In the genomic region with DNA sequence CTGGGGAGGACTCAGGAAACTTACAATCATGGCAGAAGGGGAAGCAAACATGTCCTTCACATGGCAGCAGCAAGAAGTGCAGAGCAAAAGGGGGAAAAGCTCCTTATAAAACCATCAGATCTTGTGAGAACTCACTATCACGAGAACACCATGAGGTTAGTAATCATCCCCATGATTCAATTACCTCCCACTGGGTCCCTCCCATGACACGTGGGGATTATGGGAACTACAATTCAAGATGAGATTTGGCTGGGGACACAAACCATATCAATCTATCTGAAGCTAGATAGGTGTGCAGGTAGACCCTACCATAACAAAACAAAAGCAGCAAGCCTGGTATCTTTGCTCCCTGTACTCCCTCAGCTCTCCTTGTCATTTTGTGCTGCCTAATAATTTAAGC, we compare ENCODE assay signal across 18 cellular contexts. TPM values are rescaled to one million over a fixed set of nuclear protein-coding genes. Genes with fewer than 3 reads are reported as not detected.
DNase-seq lines count a peak whose midpoint lies in the region; ATAC-seq and TF ChIP-seq lines count a peak whose summit lies in the region.
"Not testable (repeated sequence)": the region's sequence is repeated elsewhere in the genome, so short reads cannot be mapped to it uniquely, and the experiment has no call there.
"Had no signal": no experiment of that assay in that cellular context is flagged by ENCODE, and none has a peak within 500 bp of the region (broad histone marks: within the 10 kb centered on the region; RNA-seq: fewer than 3 reads in every experiment).

No MANE protein-coding gene starts in this region.

- not testable (repeated sequence) for H3K56ac ChIP-seq in mesendoderm (ENCODE audit: low read length)

- not testable (repeated sequence) for H2BK5ac ChIP-seq in mesendoderm (ENCODE audit: low read length)

- not testable (repeated sequence) for H3K9ac ChIP-seq in endodermal cell (ENCODE audit: extremely low read depth, low read length, poor library complexity, severe bottlenecking); mesendoderm (ENCODE audit: low read length)

- not testable (repeated sequence) for H3K79me1 ChIP-seq in mesendoderm (ENCODE audit: low read length)

- WGBS in endodermal cell (ENCODE audit: insufficient coverage in 1 of 2, insufficient read length in 1 of 2), 2 experiments, result 28 to 56% methylated on average over 1 to 2 of the region's 2 CpGs
- no CpG with 5 or more reads among the region's 2 CpGs for WGBS in mesendoderm (ENCODE audit: extremely low coverage, insufficient coverage, low lambda C conversion rate)

- not testable (repeated sequence) for H3K4me3 ChIP-seq in endodermal cell (ENCODE audit: low read length); mesendoderm (ENCODE audit: low read length); neutrophil (ENCODE audit: low read depth in 1 of 2, low read length in 1 of 2)

- H3K9me3 Mint-ChIP-seq in activated CD4-positive, alpha-beta T cell treated with anti-CD3 and anti-CD28 coated beads for 36 hours (ENCODE audit: low read depth); activated naive CD4-positive, alpha-beta T cell treated with anti-CD3 and anti-CD28 coated beads for 36 hours; endodermal cell: not testable (repeated sequence)

- H3K4me1 ChIP-seq in endodermal cell (ENCODE audit: control insufficient read depth, insufficient read depth, low read length) (peaks cover 26% of the 10 kb centered on the region), neutrophil (ENCODE audit: control insufficient read depth in 1 of 2, insufficient read depth in 1 of 2, low read depth in 1 of 2, low read length in 1 of 2) (peaks cover 41 to 51% of the 10 kb centered on the region in 2 experiments)
- H3K4me1 ChIP-seq in mesendoderm (ENCODE audit: control insufficient read depth, low read depth, low read length), result not testable (repeated sequence)

- H3K79me2 ChIP-seq in mesendoderm (ENCODE audit: control insufficient read depth, insufficient read depth, low read length), result not testable (repeated sequence)

- peak overlapping the region; percentile 66 for H3K27ac Mint-ChIP-seq in activated CD4-positive, alpha-beta T cell treated with anti-CD3 and anti-CD28 coated beads for 36 hours
- H3K27ac Mint-ChIP-seq in activated naive CD4-positive, alpha-beta T cell treated with anti-CD3 and anti-CD28 coated beads for 36 hours, result peak overlapping the region; percentile 65
- not testable (repeated sequence) for H3K27ac Mint-ChIP-seq in endodermal cell

- H3K27me3 ChIP-seq in endodermal cell (ENCODE audit: control insufficient read depth, insufficient read depth, low read length, poor library complexity, severe bottlenecking), result peaks cover 31% of the 10 kb centered on the region
- H3K27me3 ChIP-seq in mesendoderm (ENCODE audit: insufficient read depth, low read length, poor library complexity); neutrophil: not testable (repeated sequence)

- H2BK15ac ChIP-seq in mesendoderm (replicated peaks; ENCODE audit: low read depth), result not testable (repeated sequence)

- H3K4ac ChIP-seq in mesendoderm (ENCODE audit: low read depth, low read length), result not testable (repeated sequence)

- not testable (repeated sequence) for H3K18ac ChIP-seq in mesendoderm (ENCODE audit: low read length)

- DNase-seq in CD1c-positive myeloid dendritic cell (ENCODE audit: extremely low spot score), result peak; percentile 64
- DNase-seq in SK-MEL-5 (ENCODE audit: low read depth, low spot score), result peak; percentile 68
- DNase-seq in activated CD4-positive, alpha-beta T cell treated with anti-CD3 and anti-CD28 coated beads for 36 hours; activated naive CD4-positive, alpha-beta T cell treated with anti-CD3 and anti-CD28 coated beads for 36 hours: not testable (repeated sequence)
- peak; percentile 67 for DNase-seq in endodermal cell
- peak; percentile 40 for DNase-seq in mesendoderm

- H3K23ac ChIP-seq in mesendoderm (ENCODE audit: low read length), result not testable (repeated sequence)

- H3K4me2 ChIP-seq in mesendoderm (ENCODE audit: low read length), result not testable (repeated sequence)

- intact Hi-C loops in activated CD4-positive, alpha-beta T cell treated with anti-CD3 and anti-CD28 coated beads for 36 hours (cut with DNase I, micrococcal nuclease); activated naive CD4-positive, alpha-beta T cell treated with anti-CD3 and anti-CD28 coated beads for 36 hours (cut with micrococcal nuclease): not testable (repeated sequence)

- H3K4me1 Mint-ChIP-seq in activated CD4-positive, alpha-beta T cell treated with anti-CD3 and anti-CD28 coated beads for 36 hours; activated naive CD4-positive, alpha-beta T cell treated with anti-CD3 and anti-CD28 coated beads for 36 hours (ENCODE audit: low read depth): not testable (repeated sequence)
- H3K4me1 Mint-ChIP-seq in endodermal cell, result peaks cover 64% of the 10 kb centered on the region

- CTCF ChIA-PET in activated CD4-positive, alpha-beta T cell treated with anti-CD3 and anti-CD28 coated beads for 36 hours (lab: Charles Lee), result interaction anchor here (0.6 to 10.5 kb wide), 5 partner anchors 19 to 335 kb away, joined by 3 to 98 read pairs (median 5); no protein-coding TSS in a partner anchor
- CTCF ChIA-PET in activated naive CD4-positive, alpha-beta T cell treated with anti-CD3 and anti-CD28 coated beads for 36 hours (lab: Charles Lee), result interaction anchor here (1.3 to 2.1 kb wide), 2 partner anchors 19 to 51 kb away, joined by 3 to 14 read pairs; no protein-coding TSS in a partner anchor

- H2BK120ac ChIP-seq in mesendoderm (ENCODE audit: low read depth, low read length), result not testable (repeated sequence)

- H3K27me3 Mint-ChIP-seq in activated CD4-positive, alpha-beta T cell treated with anti-CD3 and anti-CD28 coated beads for 36 hours; activated naive CD4-positive, alpha-beta T cell treated with anti-CD3 and anti-CD28 coated beads for 36 hours (ENCODE audit: low read depth); endodermal cell (ENCODE audit: insufficient read depth): not testable (repeated sequence)

- H4K5ac ChIP-seq in mesendoderm (ENCODE audit: low read length), result not testable (repeated sequence)

- H3K27ac ChIP-seq in endodermal cell (ENCODE audit: low read depth, low read length); mesendoderm (ENCODE audit: low read depth, low read length): not testable (repeated sequence)
- peak overlapping the region; percentile 83 for H3K27ac ChIP-seq in neutrophil

- POLR2A ChIA-PET in activated CD4-positive, alpha-beta T cell treated with anti-CD3 and anti-CD28 coated beads for 36 hours (lab: Charles Lee), result interaction anchor here (0.6 kb wide), 1 partner anchor 55 kb away, joined by 3 read pairs; no protein-coding TSS in a partner anchor

- not testable (repeated sequence) for H2AK5ac ChIP-seq in mesendoderm (ENCODE audit: low read length)

- in situ Hi-C loops in SK-MEL-5 (cut with HindIII; ENCODE audit: low pct_unique_long_range_greater_than_20kb, low sequenced_read_pairs), result not testable (repeated sequence)

- not testable (repeated sequence) for TF ChIP-seq CTCF in endodermal cell (conservative IDR thresholded peaks at IDR 0.05); neutrophil (IDR thresholded peaks at IDR 0.05)

- H3K36me3 ChIP-seq in endodermal cell (ENCODE audit: control insufficient read depth, insufficient read depth, low read length), result peaks cover 28% of the 10 kb centered on the region
- H3K36me3 ChIP-seq in mesendoderm (ENCODE audit: control insufficient read depth, insufficient read depth, low read length); neutrophil: not testable (repeated sequence)

- not testable (repeated sequence) for H3K4me3 Mint-ChIP-seq in activated CD4-positive, alpha-beta T cell treated with anti-CD3 and anti-CD28 coated beads for 36 hours; activated naive CD4-positive, alpha-beta T cell treated with anti-CD3 and anti-CD28 coated beads for 36 hours; endodermal cell

- ATAC-seq in activated CD4-positive, alpha-beta T cell treated with anti-CD3 and anti-CD28 coated beads for 36 hours, result not testable (repeated sequence)

- H3K36me3 Mint-ChIP-seq in activated CD4-positive, alpha-beta T cell treated with anti-CD3 and anti-CD28 coated beads for 36 hours (ENCODE audit: low read depth), result peaks cover 24% of the 10 kb centered on the region
- H3K36me3 Mint-ChIP-seq in activated naive CD4-positive, alpha-beta T cell treated with anti-CD3 and anti-CD28 coated beads for 36 hours (ENCODE audit: low read depth), result peaks cover 11% of the 10 kb centered on the region
- H3K36me3 Mint-ChIP-seq in endodermal cell (ENCODE audit: low read depth), result not testable (repeated sequence)

- not testable (repeated sequence) for H4K8ac ChIP-seq in mesendoderm (ENCODE audit: low read depth, low read length)

- not testable (repeated sequence) for H3K9me3 ChIP-seq in endodermal cell (ENCODE audit: control insufficient read depth, low read length); neutrophil

RNA-seq across cellular contexts. Expression of a gene that starts 13.7 kb away (rescaled TPM):
- 0.08 TPM in 1 of 2 replicates, not detected in the other for total RNA-seq in SK-MEL-5 (2014; rRNA removed; shearing (Covaris generic))
- polyA plus RNA-seq in SK-MEL-5 (2015; cell fraction: cytosol; rRNA removed), result 0.05 TPM in 1 of 2 replicates, not detected in the other
- polyA plus RNA-seq in SK-MEL-5 (2015; cell fraction: nucleus; rRNA removed), result 0.10 and 0.61 TPM in 2 replicates
- not detected for total RNA-seq in activated CD4-positive, alpha-beta T cell treated with anti-CD3 and anti-CD28 coated beads for 36 hours
- total RNA-seq in activated naive CD4-positive, alpha-beta T cell treated with anti-CD3 and anti-CD28 coated beads for 36 hours, result not detected
- total RNA-seq in endodermal cell, result under 1 TPM in 1 of 2 donors, not detected in 1; 0.20 TPM
- polyA plus RNA-seq in endodermal cell (2013, experiment 1 of 2), result 0.28 TPM
- polyA plus RNA-seq in endodermal cell (2013, experiment 2 of 2), result 0.04 TPM
- not detected for polyA plus RNA-seq in mesendoderm (2013, experiment 1 of 2)
- not detected for polyA plus RNA-seq in mesendoderm (2013, experiment 2 of 2)
- total RNA-seq: A172; A673; CD4-positive, alpha-beta memory T cell; GM23338; HFFc6 had no signal
- polyA plus RNA-seq: BJ; CD4-positive, alpha-beta memory T cell had no signal

RNA-seq across cellular contexts. Expression of a gene that starts 24.8 kb away (rescaled TPM):
- total RNA-seq in SK-MEL-5 (2014; rRNA removed; shearing (Covaris generic)), result not detected in 2 replicates
- not detected in 2 replicates for polyA plus RNA-seq in SK-MEL-5 (2015; cell fraction: cytosol; rRNA removed)
- not detected in 2 replicates for polyA plus RNA-seq in SK-MEL-5 (2015; cell fraction: nucleus; rRNA removed)
- total RNA-seq in activated CD4-positive, alpha-beta T cell treated with anti-CD3 and anti-CD28 coated beads for 36 hours, result not detected
- not detected for total RNA-seq in activated naive CD4-positive, alpha-beta T cell treated with anti-CD3 and anti-CD28 coated beads for 36 hours
- under 1 TPM; 0.62 to 0.77 TPM for total RNA-seq in endodermal cell
- 0.36 TPM for polyA plus RNA-seq in endodermal cell (2013, experiment 1 of 2)
- polyA plus RNA-seq in endodermal cell (2013, experiment 2 of 2), result 0.25 TPM
- 0.17 TPM for polyA plus RNA-seq in mesendoderm (2013, experiment 1 of 2)
- 0.11 TPM for polyA plus RNA-seq in mesendoderm (2013, experiment 2 of 2)
- total RNA-seq: A673; CD4-positive, alpha-beta memory T cell; Daoy; G401; H4; HFFc6 had no signal
- polyA plus RNA-seq: BJ; CD4-positive, alpha-beta memory T cell had no signal

RNA-seq across cellular contexts. Expression of a gene that starts 36.0 kb away (rescaled TPM):
- total RNA-seq in SK-MEL-5 (2014; rRNA removed; shearing (Covaris generic)), result not detected in 2 replicates
- not detected in 2 replicates for polyA plus RNA-seq in SK-MEL-5 (2015; cell fraction: cytosol; rRNA removed)
- polyA plus RNA-seq in SK-MEL-5 (2015; cell fraction: nucleus; rRNA removed), result not detected in 2 replicates
- total RNA-seq in activated CD4-positive, alpha-beta T cell treated with anti-CD3 and anti-CD28 coated beads for 36 hours, result not detected
- not detected for total RNA-seq in activated naive CD4-positive, alpha-beta T cell treated with anti-CD3 and anti-CD28 coated beads for 36 hours
- total RNA-seq in endodermal cell, result not detected
- not detected for polyA plus RNA-seq in endodermal cell (2013, experiment 1 of 2)
- polyA plus RNA-seq in endodermal cell (2013, experiment 2 of 2), result not detected
- polyA plus RNA-seq in mesendoderm (2013, experiment 1 of 2), result not detected
- polyA plus RNA-seq in mesendoderm (2013, experiment 2 of 2), result not detected
- total RNA-seq: A172; A673; Calu3; CD4-positive, alpha-beta memory T cell; Daoy; G401; H4; H9; HFFc6 had no signal
- polyA plus RNA-seq: BJ; CD4-positive, alpha-beta memory T cell; GM23338 had no signal

RNA-seq across cellular contexts. Expression of a gene that starts 38.8 kb away (rescaled TPM):
- total RNA-seq in SK-MEL-5 (2014; rRNA removed; shearing (Covaris generic)), result 60.3 and 65.2 TPM in 2 replicates
- 49.0 and 68.7 TPM in 2 replicates for polyA plus RNA-seq in SK-MEL-5 (2015; cell fraction: cytosol; rRNA removed)
- 61.2 and 69.4 TPM in 2 replicates for polyA plus RNA-seq in SK-MEL-5 (2015; cell fraction: nucleus; rRNA removed)
- total RNA-seq in activated CD4-positive, alpha-beta T cell treated with anti-CD3 and anti-CD28 coated beads for 36 hours, result 100 to 1,000 TPM in 1 of 2 experiments, 10 to 100 TPM in 1; 99.7 to 118 TPM
- 100 to 1,000 TPM; 156 to 159 TPM for total RNA-seq in activated naive CD4-positive, alpha-beta T cell treated with anti-CD3 and anti-CD28 coated beads for 36 hours
- total RNA-seq in endodermal cell, result 10 to 100 TPM; 49.6 to 96.6 TPM
- polyA plus RNA-seq in endodermal cell (2013, experiment 1 of 2), result 76.4 TPM
- 79.6 TPM for polyA plus RNA-seq in endodermal cell (2013, experiment 2 of 2)
- 43.4 TPM for polyA plus RNA-seq in mesendoderm (2013, experiment 1 of 2)
- polyA plus RNA-seq in mesendoderm (2013, experiment 2 of 2), result 45.3 TPM
